1 cellular context compared by ENCODE assay signal in the genomic region with DNA sequence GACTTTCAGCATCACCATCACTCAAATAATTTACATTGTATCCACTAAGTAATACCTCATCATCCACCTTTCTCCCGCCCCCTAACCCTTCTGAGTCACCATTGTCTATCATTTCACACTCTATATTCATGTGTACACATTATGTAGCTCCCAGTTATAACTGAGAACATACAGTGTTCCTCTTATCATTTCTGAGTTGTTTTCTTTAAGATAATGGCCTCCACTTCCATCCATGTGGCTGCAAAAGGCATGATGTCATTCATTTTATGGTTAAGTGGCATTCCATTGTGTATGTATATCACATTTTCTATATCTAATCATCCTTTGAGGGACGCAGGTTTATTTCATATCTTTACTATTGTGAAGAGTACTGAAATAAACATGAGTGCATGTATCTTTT.
TF ChIP-seq lines count a peak whose summit lies in the region.

No MANE protein-coding gene starts in this region.

TF ChIP-seq in HEK293, 187 proteins besides CTCF, POLR2A, EP300 and RAD21 (continued from another document):
- peak; percentile 74; the same call in 1 of the 2 replicates for TF ChIP-seq OVOL3 (tag by site-specific recombination; IDR thresholded peaks at IDR 0.05)
- peak; percentile 37; the same call in 1 of the 2 replicates for TF ChIP-seq ZNF501 (tag by site-specific recombination; IDR thresholded peaks at IDR 0.05)
- TF ChIP-seq, protein P1, sequence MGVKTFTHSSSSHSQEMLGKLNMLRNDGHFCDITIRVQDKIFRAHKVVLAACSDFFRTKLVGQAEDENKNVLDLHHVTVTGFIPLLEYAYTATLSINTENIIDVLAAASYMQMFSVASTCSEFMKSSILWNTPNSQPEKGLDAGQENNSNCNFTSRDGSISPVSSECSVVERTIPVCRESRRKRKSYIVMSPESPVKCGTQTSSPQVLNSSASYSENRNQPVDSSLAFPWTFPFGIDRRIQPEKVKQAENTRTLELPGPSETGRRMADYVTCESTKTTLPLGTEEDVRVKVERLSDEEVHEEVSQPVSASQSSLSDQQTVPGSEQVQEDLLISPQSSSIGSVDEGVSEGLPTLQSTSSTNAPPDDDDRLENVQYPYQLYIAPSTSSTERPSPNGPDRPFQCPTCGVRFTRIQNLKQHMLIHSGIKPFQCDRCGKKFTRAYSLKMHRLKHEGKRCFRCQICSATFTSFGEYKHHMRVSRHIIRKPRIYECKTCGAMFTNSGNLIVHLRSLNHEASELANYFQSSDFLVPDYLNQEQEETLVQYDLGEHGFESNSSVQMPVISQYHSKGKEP (tag by site-specific recombination; IDR thresholded peaks at IDR 0.05), result 0 out of 2 replicates have a peak, but pooled peaks have one; percentile 28
